17 cellular contexts compared by ENCODE assay signal in the genomic region with DNA sequence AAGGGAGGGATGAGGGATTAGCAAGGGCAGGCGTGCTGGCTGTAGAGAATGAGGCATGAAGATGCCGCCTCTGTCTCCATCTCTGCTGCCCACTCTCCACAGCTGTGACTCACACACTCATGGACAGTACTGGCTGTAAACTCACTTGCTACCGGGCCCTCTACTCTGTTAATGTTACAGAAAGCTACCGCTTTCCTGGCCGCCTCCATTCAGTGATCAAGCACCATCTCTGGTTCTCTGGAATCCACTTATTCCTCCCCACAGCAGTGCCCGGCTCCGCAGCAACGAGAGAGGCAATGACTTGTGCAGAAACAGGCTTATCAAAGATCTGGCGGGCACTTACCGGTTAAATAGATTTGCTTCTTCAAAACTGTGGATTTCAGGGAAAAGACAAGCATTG. TPM values are rescaled to one million over a fixed set of nuclear protein-coding genes. Genes with fewer than 3 reads are reported as not detected.
DNase-seq lines count a peak whose midpoint lies in the region; ATAC-seq lines count a peak whose summit lies in the region.
"Had no signal": no experiment of that assay in that cellular context is flagged by ENCODE, and none has a peak within 500 bp of the region (broad histone marks: within the 10 kb centered on the region; RNA-seq: fewer than 3 reads in every experiment).

No MANE protein-coding gene starts in this region.

- no peaks in the 10 kb centered on the region; the same call in 1 of the 2 replicates for H3K79me2 ChIP-seq in GM23248 (ENCODE audit: insufficient read depth)

- H3K36me3 ChIP-seq in GM23248 (ENCODE audit: low read depth): peaks cover 67% of the 10 kb centered on the region

- H3K36me3 Mint-ChIP-seq in memory B cell: peaks cover 38% of the 10 kb centered on the region

- in situ Hi-C loops in GM23248 (cut with MboI): no loop called here

- no peaks in the 10 kb centered on the region for H3K9me3 Mint-ChIP-seq in memory B cell
- H3K9me3 Mint-ChIP-seq: CD4-positive, alpha-beta T cell had no signal

- H3K4me2 ChIP-seq in GM23248 (ENCODE audit: unreplicated experiment): no peak overlapping the region

- DNase-seq in GM23248 (peak; percentile 63), amniotic epithelial cell (ENCODE audit: low read depth) (peak; percentile 78), memory B cell (ENCODE audit: low spot score in 2 of 2) (no peak), superior temporal gyrus (ENCODE audit: extremely low spot score) (peak; percentile 38), sciatic nerve (ENCODE audit: low spot score) (no peak), NCI-H510A (lab: John Stamatoyannopoulos, UW) (no peak)
- DNase-seq: Calu3; CD4-positive, alpha-beta T cell; DND-41; NCI-H1048; NCI-H2227 treated with DMSO at 0.1 percent for 48 hours; NCI-H526; OCI-M1; RPMI8226 had no signal

- intact Hi-C loops in sciatic nerve (cut with DNase I): no loop called here

- no peaks in the 10 kb centered on the region for H4K20me1 ChIP-seq in GM23248 (ENCODE audit: insufficient read depth)

- H3K27me3 Mint-ChIP-seq in memory B cell: no peaks in the 10 kb centered on the region
- H3K27me3 Mint-ChIP-seq: B cell; CD4-positive, alpha-beta T cell had no signal

- WGBS in GM23248 (ENCODE audit: low coverage in 1 of 2, low lambda C conversion rate in 2 of 2, missing lambda C conversion rate in 2 of 2), 2 experiments: 91 to 96% methylated on average over 10 of the region's 10 CpGs

- no peaks in the 10 kb centered on the region for H3F3A ChIP-seq in GM23248 (ENCODE audit: insufficient read depth)

- no peaks in the 10 kb centered on the region for H3K4me1 ChIP-seq in GM23248 (ENCODE audit: insufficient read depth)

- H3K9me2 ChIP-seq in GM23248 (ENCODE audit: insufficient read depth): no peaks in the 10 kb centered on the region

- H2AFZ ChIP-seq in GM23248: no peak overlapping the region

- no peak overlapping the region for H3K27ac ChIP-seq in GM23248

- no peak overlapping the region for H3K9ac ChIP-seq in GM23248

- no peak for ATAC-seq in memory B cell (ENCODE audit: low read depth)
- no peak for ATAC-seq in HG03280 (IDR thresholded peaks at IDR 0.05; ENCODE audit: unreplicated experiment)
- no peak for ATAC-seq in sciatic nerve

- H3K4me3 Mint-ChIP-seq in memory B cell: no peak overlapping the region
- H3K4me3 Mint-ChIP-seq: B cell; CD4-positive, alpha-beta T cell had no signal

- H3K27me3 ChIP-seq in GM23248 (replicated peaks; ENCODE audit: insufficient read depth): no peaks in the 10 kb centered on the region

- no peak overlapping the region for H3K4me3 ChIP-seq in GM23248
- H3K4me3 ChIP-seq: HAP-1 had no signal

- no peaks in the 10 kb centered on the region for H3K4me1 Mint-ChIP-seq in memory B cell
- H3K4me1 Mint-ChIP-seq: B cell had no signal

- no peaks in the 10 kb centered on the region for H3K9me3 ChIP-seq in GM23248 (ENCODE audit: low read depth)
- H3K9me3 ChIP-seq: HAP-1 had no signal

- H3K27ac Mint-ChIP-seq in memory B cell: peak overlapping the region; percentile 28
- H3K27ac Mint-ChIP-seq: B cell; CD4-positive, alpha-beta T cell had no signal

RNA-seq across cellular contexts. Expression of gene AMN, which starts 34.8 kb away (rescaled TPM):
- not detected in 2 replicates for total RNA-seq in GM23248 (2014; rRNA removed; shearing (Covaris generic))
- polyA plus RNA-seq in GM23248 (2016; fragmentation: Nextera tagmentation; extraction: Ambion mirVana): not detected in 2 replicates
- 0.40 TPM for total RNA-seq in sciatic nerve

Comparison
In these comparisons a context has a peak if more than half of its experiments do, and no peak if none do; other contexts are left out.
1. DNase-seq: peak in GM23248 (single experiment), amniotic epithelial cell (single experiment) and superior temporal gyrus (single experiment); none in memory B cell (0 of 2), sciatic nerve (single experiment) and NCI-H510A (single experiment).